8 cellular contexts compared by ENCODE assay signal in the genomic region with DNA sequence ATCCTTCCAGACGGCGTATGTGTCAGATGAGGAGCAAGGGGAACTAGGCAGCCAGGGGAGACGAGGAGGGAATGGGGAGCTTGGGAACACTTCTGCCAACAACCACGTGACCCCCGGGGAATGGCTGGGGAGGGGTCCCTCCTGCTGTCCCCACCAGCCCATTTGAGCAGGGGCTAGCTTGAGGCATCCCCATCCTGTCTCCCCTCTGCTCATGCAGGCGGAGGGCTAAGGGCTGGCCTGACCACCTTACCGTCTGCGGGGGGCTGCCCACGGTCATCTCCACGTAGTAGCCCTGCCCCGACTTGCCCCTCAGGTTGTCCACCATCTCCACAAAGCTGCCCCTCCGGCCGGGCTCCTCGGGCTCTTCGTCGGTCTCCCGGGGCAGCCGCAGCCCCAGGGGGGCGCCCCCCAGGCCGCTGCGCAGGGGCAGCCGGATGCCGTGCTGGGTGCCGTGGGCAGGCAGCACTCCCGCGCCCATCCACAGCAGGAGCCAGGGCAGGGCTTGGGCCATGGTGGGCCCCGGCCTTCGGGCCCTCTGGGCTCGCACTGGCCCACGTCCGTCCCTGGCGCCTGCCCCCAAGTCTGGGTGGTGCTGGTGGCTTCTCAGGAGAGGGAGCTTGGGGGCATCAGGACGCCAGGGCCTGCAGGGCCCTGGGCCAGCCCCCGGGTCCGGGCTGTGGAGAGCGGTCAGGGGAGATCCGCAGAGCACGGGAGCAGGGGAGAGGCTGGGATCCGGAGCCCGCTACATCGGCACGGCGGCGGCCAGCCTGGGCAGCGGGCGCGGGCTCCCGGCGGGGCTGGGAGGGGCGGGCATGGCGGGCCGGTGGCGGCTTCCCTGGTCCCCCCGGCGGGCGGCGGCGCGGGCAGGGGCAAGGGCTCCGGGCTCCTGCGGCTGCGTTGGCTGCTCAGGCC. TPM values are rescaled to one million over a fixed set of nuclear protein-coding genes. Genes with fewer than 3 reads are reported as not detected.
A peak's percentile ranks its signal among the peaks of the same experiment; 100 is the strongest.
DNase-seq lines count a peak whose midpoint lies in the region; ATAC-seq, FAIRE-seq and TF ChIP-seq lines count a peak whose summit lies in the region.

No MANE protein-coding gene starts in this region.

- DNase-seq in CD1c-positive myeloid dendritic cell (ENCODE audit: extremely low spot score) (peak; percentile 20), NB4 (ENCODE audit: low read depth) (no peak), brain microvascular endothelial cell (no peak), HepG2 (ENCODE audit: low spot score) (no peak), AG08395 (ENCODE audit: low spot score) (no peak), GF-D8 (lab: John Stamatoyannopoulos, UW) (no peak)

- H3K79me2 ChIP-seq in HepG2 (ENCODE audit: insufficient read depth, low read length), result peaks cover 4% of the 10 kb centered on the region

- no peak for TF ChIP-seq RAD21 in HepG2 (CRISPR knock-in tag; IDR thresholded peaks at IDR 0.05)

- TF ChIP-seq EP300 in HepG2 (IDR thresholded peaks at IDR 0.05; ENCODE audit: low read depth in 2 of 2, low read length in 2 of 2) (no peak), HepG2 (CRISPR knock-in tag; IDR thresholded peaks at IDR 0.05; ENCODE audit: borderline replicate concordance) (no peak)

- in situ Hi-C loops in brain microvascular endothelial cell (cut with HindIII; ENCODE audit: low pct_ligation_motif_present, low sequenced_read_pairs) (no loop called here), HepG2 (cut with HindIII; ENCODE audit: extremely low pct_ligation_motif_present, low pct_unique_long_range_greater_than_20kb) (loop anchor here (5.0 kb wide), 1 partner anchor 83 kb away; a partner anchor contains a TSS)

- H3K9me3 ChIP-seq in HepG2 (ENCODE audit: low read length) (no peaks in the 10 kb centered on the region), stomach smooth muscle (ENCODE audit: control insufficient read depth in 2 of 2, low read length in 2 of 2) (no peaks in the 10 kb centered on the region)

- WGBS in HepG2 (ENCODE audit: low lambda C conversion rate), result 5% methylated on average over 15 of the region's 62 CpGs

- TF ChIP-seq POLR2A in NB4 (IDR thresholded peaks at IDR 0.05; ENCODE audit: extremely low read depth, insufficient read length) (no peak), HepG2 (IDR thresholded peaks at IDR 0.05; ENCODE audit: insufficient read depth in 1 of 2, low read depth in 2 of 2, low read length in 2 of 2) (no peak)

- TF ChIP-seq CTCF in NB4 (IDR thresholded peaks at IDR 0.05; ENCODE audit: low read depth, low read length) (no peak), brain microvascular endothelial cell (IDR thresholded peaks at IDR 0.05; ENCODE audit: low read depth, low read length, missing control alignments) (no peak), HepG2 (CRISPR knock-in tag; IDR thresholded peaks at IDR 0.05) (no peak; the same call in 1 of the 2 replicates)

- H2AFZ ChIP-seq in HepG2 (ENCODE audit: low read length), result no peak overlapping the region

- no peak overlapping the region for H3K27ac ChIP-seq in brain microvascular endothelial cell
- H3K27ac ChIP-seq in HepG2 (ENCODE audit: extremely low read length, insufficient read depth, low read length), result no peak overlapping the region
- no peak overlapping the region for H3K27ac ChIP-seq in stomach smooth muscle (ENCODE audit: low read length)

- no peaks in the 10 kb centered on the region for H3K36me3 ChIP-seq in brain microvascular endothelial cell (replicated peaks)
- H3K36me3 ChIP-seq in HepG2 (replicated peaks in 1 of 2; ENCODE audit: control insufficient read depth in 1 of 2, insufficient read depth in 2 of 2, low read length in 2 of 2), result no peaks in the 10 kb centered on the region
- H3K36me3 ChIP-seq in stomach smooth muscle (ENCODE audit: control insufficient read depth in 2 of 2, insufficient read depth in 2 of 2, low read length in 2 of 2), result no peaks in the 10 kb centered on the region

- peak overlapping the region; percentile 73 for H3K9ac ChIP-seq in HepG2 (ENCODE audit: insufficient read depth, low read depth, low read length)
- H3K9ac ChIP-seq in stomach smooth muscle (ENCODE audit: low read length in 2 of 2), result peak overlapping the region; percentile 70 to 72

- CTCF ChIA-PET in HepG2 (lab: Yijun Ruan, JAX; ENCODE audit: low intra/inter-chr PET ratio, low total read pairs), result interaction anchor here (1.6 kb wide), 1 partner anchor 84 kb away, joined by 11 read pairs; a partner anchor contains a TSS

- ATAC-seq in HepG2 (peak; percentile 60), HG02763 (IDR thresholded peaks at IDR 0.05; ENCODE audit: unreplicated experiment) (no peak)

- no TSS peak for BruUV-seq in HepG2 (replicated peaks; lab: Mats Ljungman, UMichigan)

- FAIRE-seq in HepG2 (lab: Jason Lieb, UNC), result no peak

- H3K4me1 ChIP-seq in HepG2 (ENCODE audit: insufficient read depth, low read length), result peaks cover 65% of the 10 kb centered on the region
- peaks cover 19% of the 10 kb centered on the region for H3K4me1 ChIP-seq in stomach smooth muscle (ENCODE audit: control insufficient read depth, insufficient read depth, low read length)

- POLR2A ChIA-PET in HepG2 (lab: Yijun Ruan, JAX), result interaction anchor here (2.2 to 5.8 kb wide), 2 partner anchors 12 to 13 kb away, joined by 18 to 62 read pairs; a partner anchor contains a TSS

- H4K20me1 ChIP-seq in HepG2 (ENCODE audit: insufficient read depth, low read length), result no peaks in the 10 kb centered on the region

- H3K27me3 ChIP-seq in brain microvascular endothelial cell (replicated peaks) (no peaks in the 10 kb centered on the region), HepG2 (ENCODE audit: control insufficient read depth in 1 of 2, insufficient read depth in 2 of 2, low read length in 2 of 2) (no peaks in the 10 kb centered on the region; a peak in 1 of 5 replicates), stomach smooth muscle (ENCODE audit: control insufficient read depth in 1 of 2, insufficient read depth in 2 of 2, low read length in 2 of 2) (no peaks in the 10 kb centered on the region)

- intact Hi-C loops in HepG2 (cut with micrococcal nuclease; ENCODE audit: unreplicated experiment), result loop anchor here (2.0 to 5.0 kb wide), 2 partner anchors 43 to 83 kb away; a partner anchor contains a TSS

- H3K4me3 ChIP-seq in NB4 (ENCODE audit: low read depth, low read length) (peak overlapping the region; percentile 55), brain microvascular endothelial cell (ENCODE audit: low read depth, low read length) (peak overlapping the region; percentile 70), HepG2 (replicated peaks in 1 of 3; ENCODE audit: insufficient read depth in 1 of 3, low read depth in 2 of 3, low read length in 3 of 3) (peak overlapping the region; percentile 74 to 90 (median 88)), stomach smooth muscle (ENCODE audit: low read length in 2 of 2) (peak overlapping the region; percentile 84 to 91)

- peak overlapping the region; percentile 100 for H3K4me2 ChIP-seq in HepG2 (ENCODE audit: low read depth, low read length)

RNA-seq across cellular contexts. Expression of a gene that starts 0.5 kb away (rescaled TPM):
- total RNA-seq in HepG2 (2016; rRNA removed; fragmentation: Illumina TruSeq; extraction: Trizol), result 7.5 and 10.2 TPM in 2 replicates
- 2.1 and 2.2 TPM in 2 replicates for total RNA-seq in HepG2 (2016; cell fraction: cytosol; rRNA removed; fragmentation: Illumina TruSeq; extraction: Trizol; ENCODE audit: low read depth)
- total RNA-seq in HepG2 (2016; cell fraction: insoluble cytoplasmic fraction; rRNA removed; fragmentation: Illumina TruSeq; extraction: Trizol), result 8.4 and 9.7 TPM in 2 replicates
- total RNA-seq in HepG2 (2016; cell fraction: membrane; rRNA removed; fragmentation: Illumina TruSeq; extraction: Trizol), result 4.8 and 6.0 TPM in 2 replicates
- total RNA-seq in HepG2 (2016; cell fraction: nucleus; rRNA removed; fragmentation: Illumina TruSeq; extraction: Trizol), result 9.1 and 11.5 TPM in 2 replicates
- 17.9 and 19.0 TPM in 2 replicates for polyA plus RNA-seq in HepG2 (2011; rRNA removed)
- 14.6 and 15.9 TPM in 2 replicates for polyA plus RNA-seq in HepG2 (2011; cell fraction: cytosol; rRNA removed)
- polyA plus RNA-seq in HepG2 (2011; cell fraction: nucleus; rRNA removed), result 44.0 and 49.0 TPM in 2 replicates
- 12.2 and 14.8 TPM in 2 replicates for polyA plus RNA-seq in HepG2 (2012)
- polyA plus RNA-seq in HepG2 (2016; cell fraction: cytosol; fragmentation: Illumina TruSeq; extraction: Trizol; ENCODE audit: low read depth), result 2.2 and 2.4 TPM in 2 replicates
- 10.6 and 11.0 TPM in 2 replicates for polyA plus RNA-seq in HepG2 (2016; cell fraction: insoluble cytoplasmic fraction; fragmentation: Illumina TruSeq; extraction: Trizol; ENCODE audit: low read depth)
- polyA plus RNA-seq in HepG2 (2016; cell fraction: membrane; fragmentation: Illumina TruSeq; extraction: Trizol; ENCODE audit: low read depth), result 4.9 and 5.8 TPM in 2 replicates
- polyA plus RNA-seq in HepG2 (2016; cell fraction: nucleus; fragmentation: Illumina TruSeq; extraction: Trizol; ENCODE audit: insufficient read depth, low read depth), result 21.9 and 23.8 TPM in 2 replicates
- polyA minus RNA-seq in HepG2 (2011; rRNA and poly(A)+ RNA removed; ENCODE audit: low replicate concordance), result 41.2 and 52.9 TPM in 2 replicates
- polyA minus RNA-seq in HepG2 (2011; cell fraction: cytosol; rRNA and poly(A)+ RNA removed), result 7.0 and 13.9 TPM in 2 replicates
- polyA minus RNA-seq in HepG2 (2011; cell fraction: nucleus; rRNA and poly(A)+ RNA removed), result 7.8 and 8.6 TPM in 2 replicates

RNA-seq across cellular contexts. Expression of a gene that starts 12.1 kb away (rescaled TPM):
- total RNA-seq in HepG2 (2016; rRNA removed; fragmentation: Illumina TruSeq; extraction: Trizol), result 9.6 and 15.2 TPM in 2 replicates
- total RNA-seq in HepG2 (2016; cell fraction: cytosol; rRNA removed; fragmentation: Illumina TruSeq; extraction: Trizol; ENCODE audit: low read depth), result 14.5 and 15.6 TPM in 2 replicates
- total RNA-seq in HepG2 (2016; cell fraction: insoluble cytoplasmic fraction; rRNA removed; fragmentation: Illumina TruSeq; extraction: Trizol), result 7.8 and 17.7 TPM in 2 replicates
- total RNA-seq in HepG2 (2016; cell fraction: membrane; rRNA removed; fragmentation: Illumina TruSeq; extraction: Trizol), result 7.5 and 7.9 TPM in 2 replicates
- 18.0 and 22.9 TPM in 2 replicates for total RNA-seq in HepG2 (2016; cell fraction: nucleus; rRNA removed; fragmentation: Illumina TruSeq; extraction: Trizol)
- 9.8 and 11.4 TPM in 2 replicates for polyA plus RNA-seq in HepG2 (2011; rRNA removed)
- 4.5 and 5.1 TPM in 2 replicates for polyA plus RNA-seq in HepG2 (2011; cell fraction: cytosol; rRNA removed)
- 41.9 and 50.5 TPM in 2 replicates for polyA plus RNA-seq in HepG2 (2011; cell fraction: nucleus; rRNA removed)
- 5.9 and 7.9 TPM in 2 replicates for polyA plus RNA-seq in HepG2 (2012)
- polyA plus RNA-seq in HepG2 (2016; cell fraction: cytosol; fragmentation: Illumina TruSeq; extraction: Trizol; ENCODE audit: low read depth), result 0.96 and 1.0 TPM in 2 replicates
- polyA plus RNA-seq in HepG2 (2016; cell fraction: insoluble cytoplasmic fraction; fragmentation: Illumina TruSeq; extraction: Trizol; ENCODE audit: low read depth), result 4.9 and 7.5 TPM in 2 replicates
- polyA plus RNA-seq in HepG2 (2016; cell fraction: membrane; fragmentation: Illumina TruSeq; extraction: Trizol; ENCODE audit: low read depth), result 1.5 and 1.6 TPM in 2 replicates
- 40.5 and 41.1 TPM in 2 replicates for polyA plus RNA-seq in HepG2 (2016; cell fraction: nucleus; fragmentation: Illumina TruSeq; extraction: Trizol; ENCODE audit: insufficient read depth, low read depth)
- 11.0 and 27.5 TPM in 2 replicates for polyA minus RNA-seq in HepG2 (2011; rRNA and poly(A)+ RNA removed; ENCODE audit: low replicate concordance)
- polyA minus RNA-seq in HepG2 (2011; cell fraction: cytosol; rRNA and poly(A)+ RNA removed), result 3.5 and 3.7 TPM in 2 replicates
- polyA minus RNA-seq in HepG2 (2011; cell fraction: nucleus; rRNA and poly(A)+ RNA removed), result 14.2 and 17.9 TPM in 2 replicates

RNA-seq across cellular contexts. Expression of a gene that starts 24.4 kb away (rescaled TPM):
- total RNA-seq in HepG2 (2016; rRNA removed; fragmentation: Illumina TruSeq; extraction: Trizol), result 2.0 and 2.9 TPM in 2 replicates
- total RNA-seq in HepG2 (2016; cell fraction: cytosol; rRNA removed; fragmentation: Illumina TruSeq; extraction: Trizol; ENCODE audit: low read depth), result 0.26 and 0.51 TPM in 2 replicates
- 2.1 and 2.3 TPM in 2 replicates for total RNA-seq in HepG2 (2016; cell fraction: insoluble cytoplasmic fraction; rRNA removed; fragmentation: Illumina TruSeq; extraction: Trizol)
- 0.76 and 0.87 TPM in 2 replicates for total RNA-seq in HepG2 (2016; cell fraction: membrane; rRNA removed; fragmentation: Illumina TruSeq; extraction: Trizol)
- total RNA-seq in HepG2 (2016; cell fraction: nucleus; rRNA removed; fragmentation: Illumina TruSeq; extraction: Trizol), result 4.0 and 4.3 TPM in 2 replicates
- polyA plus RNA-seq in HepG2 (2011; rRNA removed), result 3.6 and 3.9 TPM in 2 replicates
- 2.0 and 2.7 TPM in 2 replicates for polyA plus RNA-seq in HepG2 (2011; cell fraction: cytosol; rRNA removed)
- polyA plus RNA-seq in HepG2 (2011; cell fraction: nucleus; rRNA removed), result 5.7 and 7.1 TPM in 2 replicates
- polyA plus RNA-seq in HepG2 (2012), result 2.7 and 4.0 TPM in 2 replicates
- polyA plus RNA-seq in HepG2 (2016; cell fraction: cytosol; fragmentation: Illumina TruSeq; extraction: Trizol; ENCODE audit: low read depth), result 0.40 TPM in 1 of 2 replicates, not detected in the other
- polyA plus RNA-seq in HepG2 (2016; cell fraction: insoluble cytoplasmic fraction; fragmentation: Illumina TruSeq; extraction: Trizol; ENCODE audit: low read depth), result 2.5 and 3.2 TPM in 2 replicates
- polyA plus RNA-seq in HepG2 (2016; cell fraction: membrane; fragmentation: Illumina TruSeq; extraction: Trizol; ENCODE audit: low read depth), result 0.06 and 0.50 TPM in 2 replicates
- 7.5 and 8.1 TPM in 2 replicates for polyA plus RNA-seq in HepG2 (2016; cell fraction: nucleus; fragmentation: Illumina TruSeq; extraction: Trizol; ENCODE audit: insufficient read depth, low read depth)
- polyA minus RNA-seq in HepG2 (2011; rRNA and poly(A)+ RNA removed; ENCODE audit: low replicate concordance), result 6.8 and 9.4 TPM in 2 replicates
- 3.7 and 5.8 TPM in 2 replicates for polyA minus RNA-seq in HepG2 (2011; cell fraction: cytosol; rRNA and poly(A)+ RNA removed)
- 6.6 and 6.7 TPM in 2 replicates for polyA minus RNA-seq in HepG2 (2011; cell fraction: nucleus; rRNA and poly(A)+ RNA removed)
